In the genomic region with DNA sequence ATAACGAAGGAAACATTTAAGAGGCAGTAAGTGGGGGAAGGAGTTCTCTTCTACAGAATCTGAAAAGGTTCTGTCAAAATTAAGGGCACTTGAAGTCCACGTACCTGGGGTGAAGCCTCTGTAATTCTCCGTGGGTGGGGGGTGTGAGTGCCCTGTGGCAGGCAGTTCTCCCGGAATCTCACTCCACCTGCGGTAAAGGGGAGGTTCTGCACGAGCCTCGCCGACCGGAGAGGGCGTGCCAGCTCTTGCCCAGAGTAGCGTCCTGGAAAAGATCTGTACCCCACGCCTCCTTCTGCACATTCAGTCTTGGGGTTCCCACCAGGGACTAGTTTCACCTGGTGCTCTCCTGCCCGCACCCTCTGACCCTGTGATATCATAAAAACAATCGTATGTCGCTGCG, we compare ENCODE assay signal across 1 cellular context.
TF ChIP-seq lines count a peak whose summit lies in the region.

No MANE protein-coding gene starts in this region.

TF ChIP-seq in WTC11, 78 proteins besides CTCF, POLR2A, EP300 and RAD21 (continued from another document):
- TF ChIP-seq, protein P1, sequence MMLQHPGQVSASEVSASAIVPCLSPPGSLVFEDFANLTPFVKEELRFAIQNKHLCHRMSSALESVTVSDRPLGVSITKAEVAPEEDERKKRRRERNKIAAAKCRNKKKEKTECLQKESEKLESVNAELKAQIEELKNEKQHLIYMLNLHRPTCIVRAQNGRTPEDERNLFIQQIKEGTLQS (CRISPR knock-in tag; conservative IDR thresholded peaks at IDR 0.05), result no peak
- TF ChIP-seq SMAD3 (CRISPR knock-in tag; IDR thresholded peaks at IDR 0.05; ENCODE audit: borderline replicate concordance) (no peak), JAZF1 (CRISPR knock-in tag; IDR thresholded peaks at IDR 0.05) (no peak), FOXJ3 (CRISPR knock-in tag; IDR thresholded peaks at IDR 0.05; ENCODE audit: borderline replicate concordance) (no peak), OVOL2 (CRISPR knock-in tag; IDR thresholded peaks at IDR 0.05; ENCODE audit: borderline replicate concordance) (no peak), KAT7 (CRISPR knock-in tag; IDR thresholded peaks at IDR 0.05; ENCODE audit: borderline replicate concordance) (no peak), ZNF317 (CRISPR knock-in tag; IDR thresholded peaks at IDR 0.05; ENCODE audit: borderline replicate concordance, low read depth) (no peak), NR1H2 (CRISPR knock-in tag; IDR thresholded peaks at IDR 0.05) (no peak)
- TF ChIP-seq, protein P2, sequence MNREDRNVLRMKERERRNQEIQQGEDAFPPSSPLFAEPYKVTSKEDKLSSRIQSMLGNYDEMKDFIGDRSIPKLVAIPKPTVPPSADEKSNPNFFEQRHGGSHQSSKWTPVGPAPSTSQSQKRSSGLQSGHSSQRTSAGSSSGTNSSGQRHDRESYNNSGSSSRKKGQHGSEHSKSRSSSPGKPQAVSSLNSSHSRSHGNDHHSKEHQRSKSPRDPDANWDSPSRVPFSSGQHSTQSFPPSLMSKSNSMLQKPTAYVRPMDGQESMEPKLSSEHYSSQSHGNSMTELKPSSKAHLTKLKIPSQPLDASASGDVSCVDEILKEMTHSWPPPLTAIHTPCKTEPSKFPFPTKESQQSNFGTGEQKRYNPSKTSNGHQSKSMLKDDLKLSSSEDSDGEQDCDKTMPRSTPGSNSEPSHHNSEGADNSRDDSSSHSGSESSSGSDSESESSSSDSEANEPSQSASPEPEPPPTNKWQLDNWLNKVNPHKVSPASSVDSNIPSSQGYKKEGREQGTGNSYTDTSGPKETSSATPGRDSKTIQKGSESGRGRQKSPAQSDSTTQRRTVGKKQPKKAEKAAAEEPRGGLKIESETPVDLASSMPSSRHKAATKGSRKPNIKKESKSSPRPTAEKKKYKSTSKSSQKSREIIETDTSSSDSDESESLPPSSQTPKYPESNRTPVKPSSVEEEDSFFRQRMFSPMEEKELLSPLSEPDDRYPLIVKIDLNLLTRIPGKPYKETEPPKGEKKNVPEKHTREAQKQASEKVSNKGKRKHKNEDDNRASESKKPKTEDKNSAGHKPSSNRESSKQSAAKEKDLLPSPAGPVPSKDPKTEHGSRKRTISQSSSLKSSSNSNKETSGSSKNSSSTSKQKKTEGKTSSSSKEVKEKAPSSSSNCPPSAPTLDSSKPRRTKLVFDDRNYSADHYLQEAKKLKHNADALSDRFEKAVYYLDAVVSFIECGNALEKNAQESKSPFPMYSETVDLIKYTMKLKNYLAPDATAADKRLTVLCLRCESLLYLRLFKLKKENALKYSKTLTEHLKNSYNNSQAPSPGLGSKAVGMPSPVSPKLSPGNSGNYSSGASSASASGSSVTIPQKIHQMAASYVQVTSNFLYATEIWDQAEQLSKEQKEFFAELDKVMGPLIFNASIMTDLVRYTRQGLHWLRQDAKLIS (CRISPR knock-in tag; IDR thresholded peaks at IDR 0.05; ENCODE audit: borderline replicate concordance), result no peak
- TF ChIP-seq, protein P3, sequence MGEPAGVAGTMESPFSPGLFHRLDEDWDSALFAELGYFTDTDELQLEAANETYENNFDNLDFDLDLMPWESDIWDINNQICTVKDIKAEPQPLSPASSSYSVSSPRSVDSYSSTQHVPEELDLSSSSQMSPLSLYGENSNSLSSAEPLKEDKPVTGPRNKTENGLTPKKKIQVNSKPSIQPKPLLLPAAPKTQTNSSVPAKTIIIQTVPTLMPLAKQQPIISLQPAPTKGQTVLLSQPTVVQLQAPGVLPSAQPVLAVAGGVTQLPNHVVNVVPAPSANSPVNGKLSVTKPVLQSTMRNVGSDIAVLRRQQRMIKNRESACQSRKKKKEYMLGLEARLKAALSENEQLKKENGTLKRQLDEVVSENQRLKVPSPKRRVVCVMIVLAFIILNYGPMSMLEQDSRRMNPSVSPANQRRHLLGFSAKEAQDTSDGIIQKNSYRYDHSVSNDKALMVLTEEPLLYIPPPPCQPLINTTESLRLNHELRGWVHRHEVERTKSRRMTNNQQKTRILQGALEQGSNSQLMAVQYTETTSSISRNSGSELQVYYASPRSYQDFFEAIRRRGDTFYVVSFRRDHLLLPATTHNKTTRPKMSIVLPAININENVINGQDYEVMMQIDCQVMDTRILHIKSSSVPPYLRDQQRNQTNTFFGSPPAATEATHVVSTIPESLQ (CRISPR knock-in tag; IDR thresholded peaks at IDR 0.05), result no peak
- TF ChIP-seq, protein P4, sequence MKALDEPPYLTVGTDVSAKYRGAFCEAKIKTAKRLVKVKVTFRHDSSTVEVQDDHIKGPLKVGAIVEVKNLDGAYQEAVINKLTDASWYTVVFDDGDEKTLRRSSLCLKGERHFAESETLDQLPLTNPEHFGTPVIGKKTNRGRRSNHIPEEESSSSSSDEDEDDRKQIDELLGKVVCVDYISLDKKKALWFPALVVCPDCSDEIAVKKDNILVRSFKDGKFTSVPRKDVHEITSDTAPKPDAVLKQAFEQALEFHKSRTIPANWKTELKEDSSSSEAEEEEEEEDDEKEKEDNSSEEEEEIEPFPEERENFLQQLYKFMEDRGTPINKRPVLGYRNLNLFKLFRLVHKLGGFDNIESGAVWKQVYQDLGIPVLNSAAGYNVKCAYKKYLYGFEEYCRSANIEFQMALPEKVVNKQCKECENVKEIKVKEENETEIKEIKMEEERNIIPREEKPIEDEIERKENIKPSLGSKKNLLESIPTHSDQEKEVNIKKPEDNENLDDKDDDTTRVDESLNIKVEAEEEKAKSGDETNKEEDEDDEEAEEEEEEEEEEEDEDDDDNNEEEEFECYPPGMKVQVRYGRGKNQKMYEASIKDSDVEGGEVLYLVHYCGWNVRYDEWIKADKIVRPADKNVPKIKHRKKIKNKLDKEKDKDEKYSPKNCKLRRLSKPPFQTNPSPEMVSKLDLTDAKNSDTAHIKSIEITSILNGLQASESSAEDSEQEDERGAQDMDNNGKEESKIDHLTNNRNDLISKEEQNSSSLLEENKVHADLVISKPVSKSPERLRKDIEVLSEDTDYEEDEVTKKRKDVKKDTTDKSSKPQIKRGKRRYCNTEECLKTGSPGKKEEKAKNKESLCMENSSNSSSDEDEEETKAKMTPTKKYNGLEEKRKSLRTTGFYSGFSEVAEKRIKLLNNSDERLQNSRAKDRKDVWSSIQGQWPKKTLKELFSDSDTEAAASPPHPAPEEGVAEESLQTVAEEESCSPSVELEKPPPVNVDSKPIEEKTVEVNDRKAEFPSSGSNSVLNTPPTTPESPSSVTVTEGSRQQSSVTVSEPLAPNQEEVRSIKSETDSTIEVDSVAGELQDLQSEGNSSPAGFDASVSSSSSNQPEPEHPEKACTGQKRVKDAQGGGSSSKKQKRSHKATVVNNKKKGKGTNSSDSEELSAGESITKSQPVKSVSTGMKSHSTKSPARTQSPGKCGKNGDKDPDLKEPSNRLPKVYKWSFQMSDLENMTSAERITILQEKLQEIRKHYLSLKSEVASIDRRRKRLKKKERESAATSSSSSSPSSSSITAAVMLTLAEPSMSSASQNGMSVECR (CRISPR knock-in tag; IDR thresholded peaks at IDR 0.05; ENCODE audit: borderline replicate concordance), result no peak
